Comparison of ENCODE assay signal across 1 cellular context in genomic region chr6:167840526-167841179, GRCh38.
TF ChIP-seq lines count a peak whose summit lies in the region.

No MANE protein-coding gene starts in this region.

TF ChIP-seq in K562, 482 proteins besides CTCF, POLR2A, EP300 and RAD21 (continued from another document and continues in another):
- TF ChIP-seq HMGXB4 (CRISPR knock-in tag; IDR thresholded peaks at IDR 0.05), result no peak
- TF ChIP-seq ZC3H4 (CRISPR knock-in tag; IDR thresholded peaks at IDR 0.05; ENCODE audit: borderline replicate concordance), result no peak
- peak; percentile 34; the same call in 1 of the 2 replicates for TF ChIP-seq NCOR1 (IDR thresholded peaks at IDR 0.05)
- TF ChIP-seq SIN3B (IDR thresholded peaks at IDR 0.05; ENCODE audit: low read depth), result no peak
- no peak for TF ChIP-seq ZNF644 (tag; IDR thresholded peaks at IDR 0.05; ENCODE audit: low read depth)
- TF ChIP-seq, protein P1, sequence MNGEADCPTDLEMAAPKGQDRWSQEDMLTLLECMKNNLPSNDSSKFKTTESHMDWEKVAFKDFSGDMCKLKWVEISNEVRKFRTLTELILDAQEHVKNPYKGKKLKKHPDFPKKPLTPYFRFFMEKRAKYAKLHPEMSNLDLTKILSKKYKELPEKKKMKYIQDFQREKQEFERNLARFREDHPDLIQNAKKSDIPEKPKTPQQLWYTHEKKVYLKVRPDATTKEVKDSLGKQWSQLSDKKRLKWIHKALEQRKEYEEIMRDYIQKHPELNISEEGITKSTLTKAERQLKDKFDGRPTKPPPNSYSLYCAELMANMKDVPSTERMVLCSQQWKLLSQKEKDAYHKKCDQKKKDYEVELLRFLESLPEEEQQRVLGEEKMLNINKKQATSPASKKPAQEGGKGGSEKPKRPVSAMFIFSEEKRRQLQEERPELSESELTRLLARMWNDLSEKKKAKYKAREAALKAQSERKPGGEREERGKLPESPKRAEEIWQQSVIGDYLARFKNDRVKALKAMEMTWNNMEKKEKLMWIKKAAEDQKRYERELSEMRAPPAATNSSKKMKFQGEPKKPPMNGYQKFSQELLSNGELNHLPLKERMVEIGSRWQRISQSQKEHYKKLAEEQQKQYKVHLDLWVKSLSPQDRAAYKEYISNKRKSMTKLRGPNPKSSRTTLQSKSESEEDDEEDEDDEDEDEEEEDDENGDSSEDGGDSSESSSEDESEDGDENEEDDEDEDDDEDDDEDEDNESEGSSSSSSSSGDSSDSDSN (IDR thresholded peaks at IDR 0.05; ENCODE audit: borderline replicate concordance in 1 of 2, low read depth in 2 of 2, low read length in 2 of 2), result peak in 1 of 2 experiments; percentile 67; a peak in 3 of 4 replicates
- TF ChIP-seq NFRKB (IDR thresholded peaks at IDR 0.05; ENCODE audit: low read depth), result 0 out of 2 replicates have a peak, but pooled peaks have one; percentile 29
- no peak for TF ChIP-seq STAG1 (CRISPR knock-in tag; IDR thresholded peaks at IDR 0.05; ENCODE audit: borderline replicate concordance)
- TF ChIP-seq ZNF75A (CRISPR knock-in tag; IDR thresholded peaks at IDR 0.05), result no peak
- TF ChIP-seq CBFA2T3 (IDR thresholded peaks at IDR 0.05), result peak; percentile 49; the same call in 1 of the 2 replicates
- TF ChIP-seq ZNF707 (CRISPR knock-in tag; conservative IDR thresholded peaks at IDR 0.05), result no peak
- TF ChIP-seq ZNF436 (CRISPR knock-in tag; IDR thresholded peaks at IDR 0.05), result no peak
- 0 out of 2 replicates have a peak, but pooled peaks have one; percentile 10 for TF ChIP-seq GATA2 (CRISPR knock-in tag; IDR thresholded peaks at IDR 0.05)
- no peak for TF ChIP-seq CCAR2 (IDR thresholded peaks at IDR 0.05; ENCODE audit: low read depth, low read length)
- no peak for TF ChIP-seq XRCC3 (IDR thresholded peaks at IDR 0.05)
- no peak for TF ChIP-seq DDX20 (tag; IDR thresholded peaks at IDR 0.05; ENCODE audit: low read depth)
- TF ChIP-seq CEBPZ (IDR thresholded peaks at IDR 0.05; ENCODE audit: borderline replicate concordance, low read depth, low read length), result no peak
- no peak for TF ChIP-seq TCF15 (CRISPR knock-in tag; IDR thresholded peaks at IDR 0.05)
- TF ChIP-seq, protein P2, sequence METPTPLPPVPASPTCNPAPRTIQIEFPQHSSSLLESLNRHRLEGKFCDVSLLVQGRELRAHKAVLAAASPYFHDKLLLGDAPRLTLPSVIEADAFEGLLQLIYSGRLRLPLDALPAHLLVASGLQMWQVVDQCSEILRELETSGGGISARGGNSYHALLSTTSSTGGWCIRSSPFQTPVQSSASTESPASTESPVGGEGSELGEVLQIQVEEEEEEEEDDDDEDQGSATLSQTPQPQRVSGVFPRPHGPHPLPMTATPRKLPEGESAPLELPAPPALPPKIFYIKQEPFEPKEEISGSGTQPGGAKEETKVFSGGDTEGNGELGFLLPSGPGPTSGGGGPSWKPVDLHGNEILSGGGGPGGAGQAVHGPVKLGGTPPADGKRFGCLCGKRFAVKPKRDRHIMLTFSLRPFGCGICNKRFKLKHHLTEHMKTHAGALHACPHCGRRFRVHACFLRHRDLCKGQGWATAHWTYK (CRISPR knock-in tag; IDR thresholded peaks at IDR 0.05), result no peak; the same call in 1 of the 2 replicates
- TF ChIP-seq RBM22 (IDR thresholded peaks at IDR 0.05; ENCODE audit: low read depth, low read length, poor library complexity, severe bottlenecking), result no peak
- no peak for TF ChIP-seq POLR2H (tag; IDR thresholded peaks at IDR 0.05; ENCODE audit: low read depth)
- TF ChIP-seq RBM39 (optimal IDR thresholded peaks at IDR 0.05; ENCODE audit: low read depth, low read length), result no peak
- 0 out of 2 replicates have a peak, but pooled peaks have one; percentile 41 for TF ChIP-seq MTA1 (IDR thresholded peaks at IDR 0.05; ENCODE audit: borderline replicate concordance)
- TF ChIP-seq PRPF4 (IDR thresholded peaks at IDR 0.05; ENCODE audit: insufficient read depth, low read depth, low read length, poor library complexity, severe bottlenecking), result no peak
- TF ChIP-seq HDAC2 (IDR thresholded peaks at IDR 0.05), result no peak
- TF ChIP-seq CREBBP (IDR thresholded peaks at IDR 0.05; ENCODE audit: low read depth, low read length), result no peak
- TF ChIP-seq CHD4 (IDR thresholded peaks at IDR 0.05; ENCODE audit: insufficient read depth, insufficient replicate concordance, low read depth, low read length, poor library complexity, severe bottlenecking), result no peak
- TF ChIP-seq HNRNPK (IDR thresholded peaks at IDR 0.05; ENCODE audit: low read depth, low read length, poor library complexity, severe bottlenecking), result no peak
- no peak for TF ChIP-seq ZNF77 (CRISPR knock-in tag; IDR thresholded peaks at IDR 0.05)
- no peak; the same call in 1 of the 2 replicates for TF ChIP-seq KAT7 (CRISPR knock-in tag; IDR thresholded peaks at IDR 0.05; ENCODE audit: borderline replicate concordance)
- peak; percentile 59 for TF ChIP-seq SMARCA4 (IDR thresholded peaks at IDR 0.05)
- TF ChIP-seq FOXA3 (CRISPR knock-in tag; conservative IDR thresholded peaks at IDR 0.05 in 1 of 2, IDR thresholded peaks at IDR 0.05 in 1 of 2), result 0 out of 4 replicates have a peak, but pooled peaks of 1 of the 2 experiments have one; percentile 10
- TF ChIP-seq TAF7 (tag; IDR thresholded peaks at IDR 0.05), result no peak
- TF ChIP-seq, protein P3, sequence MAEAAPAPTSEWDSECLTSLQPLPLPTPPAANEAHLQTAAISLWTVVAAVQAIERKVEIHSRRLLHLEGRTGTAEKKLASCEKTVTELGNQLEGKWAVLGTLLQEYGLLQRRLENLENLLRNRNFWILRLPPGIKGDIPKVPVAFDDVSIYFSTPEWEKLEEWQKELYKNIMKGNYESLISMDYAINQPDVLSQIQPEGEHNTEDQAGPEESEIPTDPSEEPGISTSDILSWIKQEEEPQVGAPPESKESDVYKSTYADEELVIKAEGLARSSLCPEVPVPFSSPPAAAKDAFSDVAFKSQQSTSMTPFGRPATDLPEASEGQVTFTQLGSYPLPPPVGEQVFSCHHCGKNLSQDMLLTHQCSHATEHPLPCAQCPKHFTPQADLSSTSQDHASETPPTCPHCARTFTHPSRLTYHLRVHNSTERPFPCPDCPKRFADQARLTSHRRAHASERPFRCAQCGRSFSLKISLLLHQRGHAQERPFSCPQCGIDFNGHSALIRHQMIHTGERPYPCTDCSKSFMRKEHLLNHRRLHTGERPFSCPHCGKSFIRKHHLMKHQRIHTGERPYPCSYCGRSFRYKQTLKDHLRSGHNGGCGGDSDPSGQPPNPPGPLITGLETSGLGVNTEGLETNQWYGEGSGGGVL (CRISPR knock-in tag; IDR thresholded peaks at IDR 0.05), result no peak
- TF ChIP-seq NBN (IDR thresholded peaks at IDR 0.05; ENCODE audit: low read depth), result no peak
- TF ChIP-seq ZNF507 (tag; conservative IDR thresholded peaks at IDR 0.05), result no peak
- no peak for TF ChIP-seq ETV6 (IDR thresholded peaks at IDR 0.05; ENCODE audit: borderline replicate concordance in 1 of 2, low read depth in 2 of 2, low read length in 1 of 2)
- no peak for TF ChIP-seq ETV6 (CRISPR knock-in tag; IDR thresholded peaks at IDR 0.05; ENCODE audit: borderline replicate concordance)
- peak; percentile 22; the same call in 1 of the 2 replicates for TF ChIP-seq ARID3A (IDR thresholded peaks at IDR 0.05; ENCODE audit: borderline replicate concordance, low read depth, low read length)
- TF ChIP-seq, protein P4, sequence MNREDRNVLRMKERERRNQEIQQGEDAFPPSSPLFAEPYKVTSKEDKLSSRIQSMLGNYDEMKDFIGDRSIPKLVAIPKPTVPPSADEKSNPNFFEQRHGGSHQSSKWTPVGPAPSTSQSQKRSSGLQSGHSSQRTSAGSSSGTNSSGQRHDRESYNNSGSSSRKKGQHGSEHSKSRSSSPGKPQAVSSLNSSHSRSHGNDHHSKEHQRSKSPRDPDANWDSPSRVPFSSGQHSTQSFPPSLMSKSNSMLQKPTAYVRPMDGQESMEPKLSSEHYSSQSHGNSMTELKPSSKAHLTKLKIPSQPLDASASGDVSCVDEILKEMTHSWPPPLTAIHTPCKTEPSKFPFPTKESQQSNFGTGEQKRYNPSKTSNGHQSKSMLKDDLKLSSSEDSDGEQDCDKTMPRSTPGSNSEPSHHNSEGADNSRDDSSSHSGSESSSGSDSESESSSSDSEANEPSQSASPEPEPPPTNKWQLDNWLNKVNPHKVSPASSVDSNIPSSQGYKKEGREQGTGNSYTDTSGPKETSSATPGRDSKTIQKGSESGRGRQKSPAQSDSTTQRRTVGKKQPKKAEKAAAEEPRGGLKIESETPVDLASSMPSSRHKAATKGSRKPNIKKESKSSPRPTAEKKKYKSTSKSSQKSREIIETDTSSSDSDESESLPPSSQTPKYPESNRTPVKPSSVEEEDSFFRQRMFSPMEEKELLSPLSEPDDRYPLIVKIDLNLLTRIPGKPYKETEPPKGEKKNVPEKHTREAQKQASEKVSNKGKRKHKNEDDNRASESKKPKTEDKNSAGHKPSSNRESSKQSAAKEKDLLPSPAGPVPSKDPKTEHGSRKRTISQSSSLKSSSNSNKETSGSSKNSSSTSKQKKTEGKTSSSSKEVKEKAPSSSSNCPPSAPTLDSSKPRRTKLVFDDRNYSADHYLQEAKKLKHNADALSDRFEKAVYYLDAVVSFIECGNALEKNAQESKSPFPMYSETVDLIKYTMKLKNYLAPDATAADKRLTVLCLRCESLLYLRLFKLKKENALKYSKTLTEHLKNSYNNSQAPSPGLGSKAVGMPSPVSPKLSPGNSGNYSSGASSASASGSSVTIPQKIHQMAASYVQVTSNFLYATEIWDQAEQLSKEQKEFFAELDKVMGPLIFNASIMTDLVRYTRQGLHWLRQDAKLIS (CRISPR knock-in tag; IDR thresholded peaks at IDR 0.05), result 0 out of 2 replicates have a peak, but pooled peaks have one; percentile 26
- TF ChIP-seq ZNF274 (IDR thresholded peaks at IDR 0.05; ENCODE audit: borderline replicate concordance, low read depth, low read length), result no peak
- TF ChIP-seq IFI16 (CRISPR knock-in tag; IDR thresholded peaks at IDR 0.05), result no peak
- no peak for TF ChIP-seq CHD2 (IDR thresholded peaks at IDR 0.05; ENCODE audit: low read depth, low read length)
- no peak for TF ChIP-seq ZNF146 (CRISPR knock-in tag; IDR thresholded peaks at IDR 0.05; ENCODE audit: unreplicated experiment)
- TF ChIP-seq ETV5 (CRISPR knock-in tag; IDR thresholded peaks at IDR 0.05; ENCODE audit: low read depth), result no peak
